Comparison of ENCODE assay signal across 8 cellular contexts in genomic region chr4:825063-825968, GRCh38. TPM values are rescaled to one million over a fixed set of nuclear protein-coding genes. Genes with fewer than 3 reads are reported as not detected.
DNase-seq lines count a peak whose midpoint lies in the region; TF ChIP-seq lines count a peak whose summit lies in the region.

No MANE protein-coding gene starts in this region.

- intact Hi-C loops in A673 (cut with micrococcal nuclease; ENCODE audit: unreplicated experiment): no loop called here
- intact Hi-C loops in tibial artery (cut with DNase I; ENCODE audit: low total_unique reads): no loop called here

- POLR2A ChIA-PET in A673 (lab: Charles Lee; ENCODE audit: low non-redundant PET): no interaction called here

- TF ChIP-seq CTCF in A673 (conservative IDR thresholded peaks at IDR 0.05; ENCODE audit: low read depth, low read length) (no peak), GM20000 (IDR thresholded peaks at IDR 0.05; ENCODE audit: extremely low read depth, missing control alignments) (no peak), tibial artery (IDR thresholded peaks at IDR 0.05) (no peak)

- peaks cover 15% of the 10 kb centered on the region for H3K27me3 ChIP-seq in A673 (replicated peaks; ENCODE audit: insufficient read depth, low read depth, low read length, poor library complexity)
- H3K27me3 ChIP-seq in tibial artery: peaks cover 8 to 95% of the 10 kb centered on the region in 2 donors

- CTCF ChIA-PET in A673 (lab: Charles Lee): no interaction called here

- no peak overlapping the region for H3K27ac ChIP-seq in A673 (ENCODE audit: low read depth, low read length, poor library complexity, severe bottlenecking)
- no peak overlapping the region for H3K27ac ChIP-seq in tibial artery

- no peaks in the 10 kb centered on the region for H3K9me3 ChIP-seq in A673 (ENCODE audit: low read depth, low read length, poor library complexity, severe bottlenecking)
- H3K9me3 ChIP-seq in tibial artery: no peaks in the 10 kb centered on the region

- peak; percentile 39 for DNase-seq in A673 (ENCODE audit: low spot score)
- peak; percentile 88 for DNase-seq in GM20000 (ENCODE audit: low spot score)
- peak; percentile 7 for DNase-seq in amniotic epithelial cell (ENCODE audit: low read depth)
- no peak for DNase-seq in tibial artery
- DNase-seq in SK-N-DZ (ENCODE audit: low spot score): no peak
- no peak for DNase-seq in SIG-M5 treated with dmso at 0.1 percent for 504 hours (lab: John Stamatoyannopoulos, UW; ENCODE audit: unreplicated experiment)
- no peak for DNase-seq in NOMO-1 (lab: John Stamatoyannopoulos, UW; ENCODE audit: unreplicated experiment in 2 of 2)

- BruUV-seq in A673 (replicated peaks; lab: Mats Ljungman, UMichigan): no TSS peak

- H3K4me1 ChIP-seq in A673 (ENCODE audit: insufficient read depth, low read length, poor library complexity, severe bottlenecking): peaks cover 6% of the 10 kb centered on the region
- H3K4me1 ChIP-seq in tibial artery: peaks cover 0 to 24% (median 18%) of the 10 kb centered on the region in 4 donors

- H3K36me3 ChIP-seq in A673 (ENCODE audit: insufficient read depth, low read length, poor library complexity, severe bottlenecking) (no peaks in the 10 kb centered on the region), tibial artery (no peaks in the 10 kb centered on the region)

- H3K4me3 ChIP-seq in A673 (ENCODE audit: low read depth, low read length, poor library complexity, severe bottlenecking) (peak overlapping the region; percentile 46), iPS-11a (ENCODE audit: low read depth, low read length) (peak overlapping the region; percentile 13), tibial artery (peak overlapping the region; percentile 25 to 49)

RNA-seq across cellular contexts. Expression of gene CPLX1, which starts 0.6 kb away (rescaled TPM):
- 4.6 and 6.6 TPM in 2 replicates for total RNA-seq in A673 (2021)
- 14.2 and 15.1 TPM in 2 replicates for polyA plus RNA-seq in SK-N-DZ (2014; cell fraction: cytosol; rRNA removed)
- polyA plus RNA-seq in SK-N-DZ (2014; cell fraction: nucleus; rRNA removed): 9.1 and 13.0 TPM in 2 replicates

Comparison
In these comparisons a context has a peak if more than half of its experiments do, and no peak if none do; other contexts are left out.
1. DNase-seq: peak in A673 (single experiment), GM20000 (single experiment) and amniotic epithelial cell (single experiment); none in tibial artery (0 of 2), SK-N-DZ (single experiment), SIG-M5 treated with dmso at 0.1 percent for 504 hours (single experiment) and NOMO-1 (0 of 2).
2. Peak in every context shown above with its lines, with median percentiles within 50 percentile points of each other: H3K4me3 ChIP-seq.